19 cellular contexts compared by ENCODE assay signal in the genomic region with DNA sequence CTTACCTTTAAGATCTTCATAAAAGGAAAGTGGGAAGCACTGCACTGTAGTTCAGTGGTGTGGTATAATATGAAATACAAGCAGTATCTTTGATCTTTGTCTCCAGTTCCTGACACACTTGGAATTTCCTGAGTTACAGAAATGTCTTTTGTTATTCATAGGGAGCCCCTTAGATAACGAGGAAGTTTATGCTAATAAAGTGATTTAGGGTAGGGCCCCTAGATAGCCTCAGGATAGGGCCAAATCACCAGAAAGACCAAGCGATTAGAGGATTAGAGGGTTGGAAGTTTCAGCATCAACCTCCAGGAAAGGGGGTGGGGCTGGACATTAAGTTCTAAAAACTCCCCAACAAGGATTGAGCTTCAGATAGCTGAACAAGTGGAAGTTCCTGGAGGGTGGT. TPM values are rescaled to one million over a fixed set of nuclear protein-coding genes. Genes with fewer than 3 reads are reported as not detected.
A peak's percentile ranks its signal among the peaks of the same experiment; 100 is the strongest.
DNase-seq lines count a peak whose midpoint lies in the region; ATAC-seq, FAIRE-seq and TF ChIP-seq lines count a peak whose summit lies in the region.
"Had no signal": no experiment of that assay in that cellular context is flagged by ENCODE, and none has a peak within 500 bp of the region (broad histone marks: within the 10 kb centered on the region; RNA-seq: fewer than 3 reads in every experiment).

No MANE protein-coding gene starts in this region.

- H3K36me3 ChIP-seq in SK-N-MC (ENCODE audit: insufficient read depth, low read length) (no peaks in the 10 kb centered on the region), mesendoderm (ENCODE audit: control insufficient read depth, insufficient read depth, low read length) (no peaks in the 10 kb centered on the region)
- H3K36me3 ChIP-seq: BLaER1 treated with 17β-estradiol and CSF1 and Interleukin-3, amounts not matched to agents 10 nM and 100 nM had no signal

- POLR2A ChIA-PET in activated CD4-positive, alpha-beta T cell treated with anti-CD3 and anti-CD28 coated beads, Interleukin-2, amount 10 ng/mL, durations not matched to agents 7 days and 5 days (lab: Charles Lee), result no interaction called here

- no peak overlapping the region for H3K9ac ChIP-seq in SK-N-MC (ENCODE audit: insufficient read length)
- no peak overlapping the region for H3K9ac ChIP-seq in mesendoderm (ENCODE audit: low read length)
- H3K9ac ChIP-seq: BLaER1 treated with 17β-estradiol and CSF1 and Interleukin-3, amounts not matched to agents 10 nM and 100 nM had no signal

- H3K27ac ChIP-seq in SK-N-MC (0 out of 2 replicates have a peak overlapping the region, but pooled peaks have one; percentile 48), mesendoderm (ENCODE audit: low read depth, low read length) (no peak overlapping the region)
- H3K27ac ChIP-seq: BLaER1 treated with 17β-estradiol and CSF1 and Interleukin-3, amounts not matched to agents 10 nM and 100 nM had no signal

- ATAC-seq in HG03432 (IDR thresholded peaks at IDR 0.05; ENCODE audit: unreplicated experiment) (no peak), GM21526 (IDR thresholded peaks at IDR 0.05; ENCODE audit: low FRiP score, unreplicated experiment) (no peak)
- ATAC-seq: CD8-positive, alpha-beta T cell; GM12878; K562 had no signal

- TF ChIP-seq CTCF in fibroblast of villous mesenchyme (IDR thresholded peaks at IDR 0.05; ENCODE audit: insufficient read depth, low read depth, low read length), result no peak

- TF ChIP-seq POLR2A in GM12892 (IDR thresholded peaks at IDR 0.05; ENCODE audit: low read depth, low read length), result no peak

- no peak overlapping the region for H2AK5ac ChIP-seq in mesendoderm (ENCODE audit: low read length)

- CTCF ChIA-PET in activated CD4-positive, alpha-beta T cell treated with anti-CD3 and anti-CD28 coated beads, Interleukin-2, amount 10 ng/mL, durations not matched to agents 7 days and 5 days (lab: Charles Lee), result no interaction called here

- peaks cover 11% of the 10 kb centered on the region for H3K9me3 Mint-ChIP-seq in activated CD4-positive, alpha-beta T cell treated with anti-CD3 and anti-CD28 coated beads, Interleukin-2, amount 10 ng/mL, durations not matched to agents 7 days and 5 days
- H3K9me3 Mint-ChIP-seq: CD8-positive, alpha-beta T cell had no signal

- H3K56ac ChIP-seq in mesendoderm (ENCODE audit: low read length), result no peak overlapping the region

- peak overlapping the region; percentile 18 for H3K18ac ChIP-seq in mesendoderm (ENCODE audit: low read length)

- no peaks in the 10 kb centered on the region for H3K79me1 ChIP-seq in mesendoderm (ENCODE audit: low read length)

- H3K9me3 ChIP-seq in SK-N-MC (ENCODE audit: low read depth, low read length), result no peaks in the 10 kb centered on the region

- no peak overlapping the region for H4K5ac ChIP-seq in mesendoderm (ENCODE audit: low read length)

- no peak overlapping the region for H4K8ac ChIP-seq in mesendoderm (ENCODE audit: low read depth, low read length)

- H3K27me3 Mint-ChIP-seq in activated CD4-positive, alpha-beta T cell treated with anti-CD3 and anti-CD28 coated beads, Interleukin-2, amount 10 ng/mL, durations not matched to agents 7 days and 5 days, result peaks cover 2% of the 10 kb centered on the region

- H3K4me1 ChIP-seq in mesendoderm (ENCODE audit: control insufficient read depth, low read depth, low read length), result no peaks in the 10 kb centered on the region
- H3K4me1 ChIP-seq: BLaER1 treated with 17β-estradiol and CSF1 and Interleukin-3, amounts not matched to agents 10 nM and 100 nM had no signal

- H3K36me3 Mint-ChIP-seq in activated CD4-positive, alpha-beta T cell treated with anti-CD3 and anti-CD28 coated beads, Interleukin-2, amount 10 ng/mL, durations not matched to agents 7 days and 5 days (ENCODE audit: low read depth), result peaks cover 6% of the 10 kb centered on the region
- H3K36me3 Mint-ChIP-seq: CD8-positive, alpha-beta T cell had no signal

- H2BK120ac ChIP-seq in mesendoderm (ENCODE audit: low read depth, low read length), result no peak overlapping the region

- no peak overlapping the region for H3K27ac Mint-ChIP-seq in activated CD4-positive, alpha-beta T cell treated with anti-CD3 and anti-CD28 coated beads, Interleukin-2, amount 10 ng/mL, durations not matched to agents 7 days and 5 days
- H3K27ac Mint-ChIP-seq: B cell; CD8-positive, alpha-beta T cell; H9 had no signal

- H2BK5ac ChIP-seq in mesendoderm (ENCODE audit: low read length), result no peak overlapping the region

- H3K23ac ChIP-seq in mesendoderm (ENCODE audit: low read length), result no peak overlapping the region

- H3K4me3 ChIP-seq in SK-N-MC, result peak overlapping the region; percentile 59
- H3K4me3 ChIP-seq in fibroblast of villous mesenchyme (ENCODE audit: low read depth, low read length), result no peak overlapping the region
- no peak overlapping the region for H3K4me3 ChIP-seq in mesendoderm (ENCODE audit: low read length)
- H3K4me3 ChIP-seq: BLaER1 treated with 17β-estradiol and CSF1 and Interleukin-3, amounts not matched to agents 10 nM and 100 nM; GM12878; K562 had no signal

- no peaks in the 10 kb centered on the region for H3K27me3 ChIP-seq in mesendoderm (ENCODE audit: insufficient read depth, low read length, poor library complexity)
- H3K27me3 ChIP-seq: BLaER1 treated with 17β-estradiol and CSF1 and Interleukin-3, amounts not matched to agents 10 nM and 100 nM had no signal

- DNase-seq in ELF-1 (ENCODE audit: low read depth, low spot score) (peak; percentile 19), SK-N-MC (ENCODE audit: low read depth, low spot score) (no peak), fibroblast of villous mesenchyme (ENCODE audit: low read depth) (peak; percentile 28), mesendoderm (peak; percentile 16), GM12892 (ENCODE audit: insufficient read length) (no peak)
- DNase-seq in activated CD4-positive, alpha-beta T cell treated with anti-CD3 and anti-CD28 coated beads, Interleukin-2, amount 10 ng/mL, durations not matched to agents 7 days and 5 days, result no peak
- DNase-seq: 8988T; Calu3; CD8-positive, alpha-beta T cell; DMS79 treated with DMSO at 0.1 percent for 48 hours; H9; IMR-90 had no signal

- no CpG with 5 or more reads among the region's 2 CpGs for WGBS in mesendoderm (ENCODE audit: extremely low coverage, insufficient coverage, low lambda C conversion rate)

- no peak overlapping the region for H3K4me2 ChIP-seq in mesendoderm (ENCODE audit: low read length)
- H3K4me2 ChIP-seq: BLaER1 treated with 17β-estradiol and CSF1 and Interleukin-3, amounts not matched to agents 10 nM and 100 nM had no signal

- no peaks in the 10 kb centered on the region for H3K79me2 ChIP-seq in mesendoderm (ENCODE audit: control insufficient read depth, insufficient read depth, low read length)

- FAIRE-seq in GM12892 (lab: Jason Lieb, UNC), result no peak
- FAIRE-seq: GM12878, H1, K562 had no signal

- H2BK15ac ChIP-seq in mesendoderm (replicated peaks; ENCODE audit: low read depth), result peak overlapping the region; percentile 36

- H3K4me3 Mint-ChIP-seq in activated CD4-positive, alpha-beta T cell treated with anti-CD3 and anti-CD28 coated beads, Interleukin-2, amount 10 ng/mL, durations not matched to agents 7 days and 5 days, result no peak overlapping the region
- H3K4me3 Mint-ChIP-seq: B cell; CD8-positive, alpha-beta T cell; H9 had no signal

- H3K4ac ChIP-seq in mesendoderm (ENCODE audit: low read depth, low read length), result no peak overlapping the region

- H3K4me1 Mint-ChIP-seq in activated CD4-positive, alpha-beta T cell treated with anti-CD3 and anti-CD28 coated beads, Interleukin-2, amount 10 ng/mL, durations not matched to agents 7 days and 5 days, result peaks cover 3% of the 10 kb centered on the region
- H3K4me1 Mint-ChIP-seq: B cell had no signal

RNA-seq across cellular contexts. Expression of gene DDHD1, which starts 29.9 kb away (rescaled TPM):
- 41.9 and 42.7 TPM in 2 replicates for total RNA-seq in fibroblast of villous mesenchyme
- polyA plus RNA-seq in mesendoderm (2013, experiment 1 of 2), result 4.4 TPM
- 5.6 TPM for polyA plus RNA-seq in mesendoderm (2013, experiment 2 of 2)
- 10 to 100 TPM; 53.8 to 58.0 TPM for total RNA-seq in activated CD4-positive, alpha-beta T cell treated with anti-CD3 and anti-CD28 coated beads, Interleukin-2, amount 10 ng/mL, durations not matched to agents 7 days and 5 days
- 26.3 TPM for polyA plus RNA-seq in GM12892 (2012; ENCODE audit: missing spikeins)

Comparison
In these comparisons a context has a peak if more than half of its experiments do, and no peak if none do; other contexts are left out.
1. DNase-seq: peak in ELF-1 (single experiment), fibroblast of villous mesenchyme (single experiment) and mesendoderm (single experiment); none in SK-N-MC (single experiment), activated CD4-positive, alpha-beta T cell treated with anti-CD3 and anti-CD28 coated beads, Interleukin-2, amount 10 ng/mL, durations not matched to agents 7 days and 5 days (single experiment) and GM12892 (single experiment).